Comparison of ENCODE assay signal across 8 cellular contexts in genomic region chr19:2270572-2271515, GRCh38. TPM values are rescaled to one million over a fixed set of nuclear protein-coding genes. Genes with fewer than 3 reads are reported as not detected.
DNase-seq lines count a peak whose midpoint lies in the region; ATAC-seq and TF ChIP-seq lines count a peak whose summit lies in the region.

No MANE protein-coding gene starts in this region.

- peak overlapping the region; percentile 93 for H3K9ac ChIP-seq in PC-3 (ENCODE audit: low read length)

- peak overlapping the region; percentile 61 for H3K27ac ChIP-seq in PC-3 (ENCODE audit: low read length)

- H3K4me1 ChIP-seq in PC-3 (ENCODE audit: insufficient read depth, low read length) = peaks cover 21% of the 10 kb centered on the region
- H3K4me1 ChIP-seq in mucosa of descending colon (ENCODE audit: low read depth) = peaks cover 48% of the 10 kb centered on the region

- POLR2A ChIA-PET in PC-3 (lab: Charles Lee; ENCODE audit: unreplicated experiment) = no interaction called here

- H2AFZ ChIP-seq in PC-3 (ENCODE audit: low read length) = no peak overlapping the region

- peak; percentile 44 to 77 (median 64) for DNase-seq in NCI-H1417 (lab: John Stamatoyannopoulos, UW)
- no peak for DNase-seq in NCI-H1417 treated with DMSO at 0.1 percent for 48 hours (lab: John Stamatoyannopoulos, UW)
- peak; percentile 59 for DNase-seq in PC-3
- DNase-seq in activated T-cell treated with anti-CD3 and anti-CD28 coated beads, Interleukin-2, amount 50 U/mL, for 4 hours = peak; percentile 71
- DNase-seq in erythroblast (lab: John Stamatoyannopoulos, UW) = peak; percentile 90 to 95
- peak; percentile 76 to 89 (median 86) for DNase-seq in mucosa of descending colon
- peak; percentile 37 to 59 for DNase-seq in stimulated activated CD8-positive, alpha-beta memory T cell treated with anti-CD3 and anti-CD28 coated beads, Interleukin-2, amount 100 ng/mL, for 1 hour (ENCODE audit: low read depth in 2 of 2)
- DNase-seq in NCI-H526 treated with DMSO at 0.1 percent for 48 hours (lab: John Stamatoyannopoulos, UW) = no peak

- peaks cover 37% of the 10 kb centered on the region for H3K4me1 Mint-ChIP-seq in activated T-cell treated with anti-CD3 and anti-CD28 coated beads, Interleukin-2, amount 50 U/mL, for 4 hours (ENCODE audit: low read depth)

- peaks cover 50% of the 10 kb centered on the region for H3K79me2 ChIP-seq in PC-3 (ENCODE audit: low read length)

- no peaks in the 10 kb centered on the region for H3K27me3 ChIP-seq in PC-3 (ENCODE audit: low read length)

- no peaks in the 10 kb centered on the region for H3K27me3 Mint-ChIP-seq in activated T-cell treated with anti-CD3 and anti-CD28 coated beads, Interleukin-2, amount 50 U/mL, for 4 hours (ENCODE audit: low read depth)

- peak overlapping the region; percentile 93 for H3K4me2 ChIP-seq in PC-3 (ENCODE audit: low read length)

- H4K20me1 ChIP-seq in PC-3 (ENCODE audit: low read length) = peaks cover 36% of the 10 kb centered on the region

- TF ChIP-seq CTCF in PC-3 (conservative IDR thresholded peaks at IDR 0.05; ENCODE audit: low read depth, low read length) (no peak), mucosa of descending colon (IDR thresholded peaks at IDR 0.05) (no peak)

- H3K36me3 Mint-ChIP-seq in activated T-cell treated with anti-CD3 and anti-CD28 coated beads, Interleukin-2, amount 50 U/mL, for 4 hours (ENCODE audit: insufficient read depth) = peaks cover 16% of the 10 kb centered on the region

- TF ChIP-seq POLR2A in erythroblast (IDR thresholded peaks at IDR 0.05; ENCODE audit: low read length) = peak; percentile 54

- no peaks in the 10 kb centered on the region for H3K9me3 ChIP-seq in PC-3 (ENCODE audit: low read length)
- no peaks in the 10 kb centered on the region for H3K9me3 ChIP-seq in mucosa of descending colon

- no peaks in the 10 kb centered on the region for H3F3A ChIP-seq in PC-3 (ENCODE audit: low read length, unreplicated experiment)

- H3K36me3 ChIP-seq in PC-3 (ENCODE audit: low read depth, low read length) (peaks cover 10% of the 10 kb centered on the region; the same call in 1 of the 2 replicates), mucosa of descending colon (ENCODE audit: low read depth) (no peaks in the 10 kb centered on the region)

- no peaks in the 10 kb centered on the region for H3K9me2 ChIP-seq in PC-3 (replicated peaks; ENCODE audit: low read length)

- no TSS peak for BruUV-seq in PC-3 (replicated peaks; lab: Mats Ljungman, UMichigan)

- intact Hi-C loops in PC-3 (cut with micrococcal nuclease) (loop anchor here (5.0 kb wide), 1 partner anchor 104 kb away; no protein-coding TSS in a partner anchor), mucosa of descending colon (cut with DNase I, micrococcal nuclease) (loop anchor here (5.0 to 10.0 kb wide), 2 partner anchors 34 to 116 kb away; partner anchors contain the start of genes AP3D1 (in 1 of the 2), PLEKHJ1 (in 1 of the 2) and SF3A2 (in 1 of the 2))

- H3K9me3 Mint-ChIP-seq in activated T-cell treated with anti-CD3 and anti-CD28 coated beads, Interleukin-2, amount 50 U/mL, for 4 hours = no peaks in the 10 kb centered on the region

- H3K4me3 ChIP-seq in PC-3 (ENCODE audit: low read length) (peak overlapping the region; percentile 99), mucosa of descending colon (peak overlapping the region; percentile 94)

- peak overlapping the region; percentile 92 for H3K4me3 Mint-ChIP-seq in activated T-cell treated with anti-CD3 and anti-CD28 coated beads, Interleukin-2, amount 50 U/mL, for 4 hours

- CTCF ChIA-PET in PC-3 (lab: Charles Lee) = no interaction called here

- ATAC-seq in PC-3 (peak; percentile 8; the same call in 1 of the 2 replicates), mucosa of descending colon (peak; percentile 29)
- ATAC-seq in activated T-cell treated with anti-CD3 and anti-CD28 coated beads, Interleukin-2, amount 50 U/mL, for 4 hours = peak; percentile 26 to 39

RNA-seq across cellular contexts. Expression of gene PEAK3, which starts 11.1 kb away (rescaled TPM):
- total RNA-seq in PC-3 (2014; rRNA removed) = not detected in 2 replicates
- under 1 TPM in 1 of 3 donors, not detected in 2; 0.11 TPM for total RNA-seq in activated T-cell treated with anti-CD3 and anti-CD28 coated beads, Interleukin-2, amount 50 U/mL, for 4 hours
- total RNA-seq in mucosa of descending colon = 1 to 10 TPM in 2 of 3 donors, under 1 TPM in 1; 0.29 to 1.4 (median 1.1) TPM

RNA-seq across cellular contexts. Expression of gene JSRP1, which starts 14.6 kb away (rescaled TPM):
- total RNA-seq in PC-3 (2014; rRNA removed) (not detected in 2 replicates), mucosa of descending colon (1 to 10 TPM in 1 of 3 donors, under 1 TPM in 2; 0.38 to 2.4 (median 0.87) TPM)
- under 1 TPM; 0.63 to 0.95 (median 0.89) TPM for total RNA-seq in activated T-cell treated with anti-CD3 and anti-CD28 coated beads, Interleukin-2, amount 50 U/mL, for 4 hours

RNA-seq across cellular contexts. Expression of gene AMH, which starts 21.7 kb away (rescaled TPM):
- total RNA-seq in PC-3 (2014; rRNA removed) (6.0 and 7.7 TPM in 2 replicates), mucosa of descending colon (1 to 10 TPM; 2.7 to 5.1 (median 3.8) TPM)
- 1 to 10 TPM; 3.9 to 9.4 (median 5.8) TPM for total RNA-seq in activated T-cell treated with anti-CD3 and anti-CD28 coated beads, Interleukin-2, amount 50 U/mL, for 4 hours

RNA-seq across cellular contexts. Expression of gene SF3A2, which starts 34.2 kb away (rescaled TPM):
- total RNA-seq in PC-3 (2014; rRNA removed) = 33.8 and 55.5 TPM in 2 replicates
- total RNA-seq in activated T-cell treated with anti-CD3 and anti-CD28 coated beads, Interleukin-2, amount 50 U/mL, for 4 hours = 100 to 1,000 TPM; 174 to 195 (median 179) TPM
- total RNA-seq in mucosa of descending colon = 10 to 100 TPM; 60.6 to 81.2 (median 68.2) TPM

RNA-seq across cellular contexts. Expression of gene PLEKHJ1, which starts 34.7 kb away (rescaled TPM):
- 94.8 and 108 TPM in 2 replicates for total RNA-seq in PC-3 (2014; rRNA removed)
- 10 to 100 TPM; 69.0 to 92.2 (median 71.4) TPM for total RNA-seq in activated T-cell treated with anti-CD3 and anti-CD28 coated beads, Interleukin-2, amount 50 U/mL, for 4 hours
- total RNA-seq in mucosa of descending colon = 100 to 1,000 TPM; 132 to 231 (median 189) TPM

Comparison
In these comparisons a context has a peak if more than half of its experiments do, and no peak if none do; other contexts are left out.
1. DNase-seq: peak in NCI-H1417 (3 of 3), PC-3 (single experiment), activated T-cell treated with anti-CD3 and anti-CD28 coated beads, Interleukin-2, amount 50 U/mL, for 4 hours (single experiment), erythroblast (2 of 2), mucosa of descending colon (3 of 3) and stimulated activated CD8-positive, alpha-beta memory T cell treated with anti-CD3 and anti-CD28 coated beads, Interleukin-2, amount 100 ng/mL, for 1 hour (2 of 2); none in NCI-H1417 treated with DMSO at 0.1 percent for 48 hours (single experiment) and NCI-H526 treated with DMSO at 0.1 percent for 48 hours (single experiment).
2. Peak in every context shown above with its lines, with median percentiles within 50 percentile points of each other: ATAC-seq.